ENCODE assay signal across 2 cellular contexts in the genomic region with DNA sequence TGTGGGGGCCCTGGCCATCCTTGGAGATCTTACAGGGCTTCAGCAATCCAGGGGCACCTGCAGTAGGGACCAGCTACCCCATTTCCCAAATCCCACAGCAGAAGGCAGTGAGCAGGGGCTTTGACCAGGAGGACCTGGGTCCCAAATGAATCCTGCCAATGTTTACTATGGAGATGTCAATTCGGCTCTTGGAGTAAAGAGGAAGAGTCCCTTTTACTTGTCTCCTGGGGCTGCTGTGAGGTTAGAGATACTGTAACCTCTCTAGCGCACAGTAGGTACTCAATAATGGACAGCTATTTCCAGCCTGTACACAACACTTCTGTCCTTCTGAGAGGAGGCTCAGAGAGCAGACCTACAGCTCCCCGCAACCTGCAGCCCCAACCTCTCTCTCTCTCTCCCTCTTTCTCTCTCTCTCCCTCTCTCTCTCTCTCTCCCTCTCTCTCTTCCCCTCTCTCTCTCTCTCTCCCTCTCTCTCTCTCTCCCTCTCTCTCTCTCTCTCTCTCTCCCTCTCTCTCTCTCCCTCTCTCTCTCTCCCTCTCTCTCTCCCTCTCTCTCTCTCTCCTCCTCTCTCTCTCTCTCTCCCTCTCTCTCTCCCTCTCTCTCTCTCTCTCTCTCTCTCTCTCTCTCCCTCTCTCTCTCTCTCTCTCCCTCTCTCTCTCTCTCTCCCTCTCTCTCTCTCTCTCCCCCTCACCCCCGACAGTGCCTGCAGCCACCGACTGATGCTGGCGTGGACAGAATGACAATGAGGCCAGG.
TF ChIP-seq lines count a peak whose summit lies in the region.

No MANE protein-coding gene starts in this region.

TF ChIP-seq in HCT116, 20 proteins besides CTCF, POLR2A, EP300 and RAD21:
- peak; percentile 50 for TF ChIP-seq TCF7L2 (IDR thresholded peaks at IDR 0.05; ENCODE audit: borderline replicate concordance, extremely low read depth, insufficient read depth, insufficient read length)
- TF ChIP-seq POLR2AphosphoS5 (IDR thresholded peaks at IDR 0.05; ENCODE audit: low read depth, low read length), result peak; percentile 20

TF ChIP-seq in H1, 55 proteins besides CTCF, POLR2A, EP300 and RAD21:
- peak; percentile 30; the same call in 1 of the 2 replicates for TF ChIP-seq JUND (IDR thresholded peaks at IDR 0.05; ENCODE audit: low read length)
